ENCODE assay signal across 27 cellular contexts in the genomic region with DNA sequence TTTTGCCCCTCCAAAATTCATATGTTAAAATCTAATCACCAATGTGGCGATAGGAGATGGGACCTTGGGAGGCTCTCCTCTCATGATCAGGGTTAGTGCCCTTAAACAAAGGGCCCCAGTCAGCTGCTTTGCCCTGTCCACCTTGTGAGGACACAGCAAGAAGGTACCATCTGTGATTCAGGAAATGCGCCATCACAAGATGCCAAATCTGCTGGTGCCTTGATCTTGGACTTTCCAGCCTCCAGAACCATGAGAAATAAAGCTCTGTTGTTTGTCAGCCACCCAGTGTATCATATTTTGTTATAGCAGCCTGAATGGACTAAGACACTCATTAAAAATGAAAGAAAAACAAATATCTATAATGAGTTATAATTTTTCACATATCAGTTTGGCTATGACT.
"Had no signal": no experiment of that assay in that cellular context is flagged by ENCODE, and none has a peak within 500 bp of the region (broad histone marks: within the 10 kb centered on the region; RNA-seq: fewer than 3 reads in every experiment).

No MANE protein-coding gene starts in this region.

- H3K27me3 ChIP-seq: stomach, suprapubic skin, testis, thyroid gland, tibial artery, tibial nerve, transverse colon, upper lobe of left lung, upper lobe of right lung, uterus, vagina had no signal

- ATAC-seq: stimulated activated effector memory CD8-positive, alpha-beta T cell treated with anti-CD3 and anti-CD28 coated beads, Interleukin-12 subunit alpha, Interleukin-12 subunit beta, amount 100 ng/mL, for 72 hours; stimulated activated memory B cell treated with anti-CD40 and anti-IgM and Interleukin-4, amounts not matched to agents 10 μg/mL and 1 μg/mL and 100 μg/mL, for 72 hours; stimulated activated naive B cell treated with anti-CD40 and anti-IgM and Interleukin-4, amounts not matched to agents 10 μg/mL and 1 μg/mL and 100 μg/mL, for 72 hours; stimulated activated naive CD8-positive, alpha-beta T cell treated with anti-CD3 and anti-CD28 coated beads, Interleukin-15, amount 100 ng/mL, for 72 hours; stimulated activated naive CD8-positive, alpha-beta T cell treated with anti-CD3 and anti-CD28 coated beads, Interleukin-15, Interleukin-2, amounts not matched to agents 100 U/mL and 50 U/mL, for 24 hours; upper lobe of right lung had no signal

- H3K4me1 ChIP-seq: stomach, suprapubic skin, testis, thyroid gland, tibial artery, tibial nerve, transverse colon, upper lobe of left lung, upper lobe of right lung, uterus, vagina had no signal

- H3K27ac ChIP-seq: stomach, suprapubic skin, testis, thoracic aorta, thyroid gland, tibial artery, tibial nerve, transverse colon, upper lobe of left lung, upper lobe of right lung, uterus, vagina had no signal

- DNase-seq: stimulated activated CD4-positive, alpha-beta T cell treated with anti-CD3 and anti-CD28 coated beads, Interleukin-2, amount 100 ng/mL, for 48 hours; stimulated activated CD4-positive, alpha-beta T cell treated with anti-CD3 and anti-CD28 coated beads, Interleukin-4, amount 100 ng/mL, for 1 hour; stimulated activated CD4-positive, alpha-beta T cell treated with anti-CD3 and anti-CD28 coated beads, Interleukin-4, amount 100 ng/mL, for 24 hours; stimulated activated CD4-positive, alpha-beta T cell treated with anti-CD3 and anti-CD28 coated beads, Interleukin-4, amount 100 ng/mL, for 4 hours; stimulated activated CD8-positive, alpha-beta memory T cell treated with anti-CD3 and anti-CD28 coated beads, Interleukin-4, amount 100 ng/mL, for 48 hours; stimulated activated naive B cell treated with anti-CD40 and anti-IgM and Interleukin-4, amounts not matched to agents 10 μg/mL and 1 μg/mL and 100 μg/mL, for 72 hours; stimulated activated naive CD4-positive, alpha-beta T cell; stimulated activated naive CD4-positive, alpha-beta T cell treated with Interleukin-2 at 50 U/mL for 16 hours; stimulated activated naive CD8-positive, alpha-beta T cell treated with anti-CD3 and anti-CD28 coated beads, Interleukin-15, amount 100 ng/mL, for 72 hours; stimulated activated naive CD8-positive, alpha-beta T cell treated with anti-CD3 and anti-CD28 coated beads, Interleukin-15, Interleukin-2, amounts not matched to agents 100 U/mL and 50 U/mL, for 24 hours; stomach; substantia nigra; testis; thyroid gland; tibial artery; transverse colon; trophoblast cell; upper lobe of left lung; upper lobe of right lung; uterus had no signal

- H3K9me3 ChIP-seq: suprapubic skin, testis, thyroid gland, upper lobe of right lung, vagina had no signal

- FAIRE-seq: urothelium cell line had no signal

- H3K36me3 ChIP-seq: stomach, suprapubic skin, thoracic aorta, thyroid gland, tibial artery, tibial nerve, transverse colon, upper lobe of left lung, upper lobe of right lung, uterus, vagina had no signal

- H3K4me3 ChIP-seq: stomach, suprapubic skin, testis, thoracic aorta, thyroid gland, tibial artery, tibial nerve, transverse colon, upper lobe of left lung, upper lobe of right lung, uterus, vagina had no signal
